ENCODE assay signal across 1 cellular context in the genomic region with DNA sequence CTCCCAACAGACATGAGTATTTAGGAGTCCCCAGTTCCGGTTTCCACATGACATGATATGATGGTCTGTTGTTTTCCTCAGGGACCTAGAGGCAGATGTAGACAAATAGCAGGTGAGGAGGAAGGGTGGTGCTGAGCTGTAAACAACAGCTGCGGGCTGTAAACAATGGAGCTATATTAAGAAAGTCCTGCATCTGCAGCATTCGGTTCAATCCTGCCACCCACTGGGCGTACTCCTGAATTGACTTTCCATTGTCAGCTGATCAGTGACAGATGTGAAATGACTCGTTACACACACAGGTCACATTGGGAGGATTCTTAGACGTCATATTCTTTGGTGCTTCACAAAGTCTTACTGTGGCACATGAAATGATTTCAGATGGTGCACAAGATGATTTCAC.
TF ChIP-seq lines count a peak whose summit lies in the region.

No MANE protein-coding gene starts in this region.

TF ChIP-seq in endothelial cell of umbilical vein, 7 proteins besides CTCF, POLR2A, EP300 and RAD21:
- TF ChIP-seq GATA2 (IDR thresholded peaks at IDR 0.05; ENCODE audit: insufficient read depth, insufficient read length, low read depth, low read length) (no peak), POLR2AphosphoS5 (IDR thresholded peaks at IDR 0.05; ENCODE audit: insufficient read depth, low read depth, low read length) (no peak)
